ENCODE assay signal across 8 cellular contexts in the genomic region with DNA sequence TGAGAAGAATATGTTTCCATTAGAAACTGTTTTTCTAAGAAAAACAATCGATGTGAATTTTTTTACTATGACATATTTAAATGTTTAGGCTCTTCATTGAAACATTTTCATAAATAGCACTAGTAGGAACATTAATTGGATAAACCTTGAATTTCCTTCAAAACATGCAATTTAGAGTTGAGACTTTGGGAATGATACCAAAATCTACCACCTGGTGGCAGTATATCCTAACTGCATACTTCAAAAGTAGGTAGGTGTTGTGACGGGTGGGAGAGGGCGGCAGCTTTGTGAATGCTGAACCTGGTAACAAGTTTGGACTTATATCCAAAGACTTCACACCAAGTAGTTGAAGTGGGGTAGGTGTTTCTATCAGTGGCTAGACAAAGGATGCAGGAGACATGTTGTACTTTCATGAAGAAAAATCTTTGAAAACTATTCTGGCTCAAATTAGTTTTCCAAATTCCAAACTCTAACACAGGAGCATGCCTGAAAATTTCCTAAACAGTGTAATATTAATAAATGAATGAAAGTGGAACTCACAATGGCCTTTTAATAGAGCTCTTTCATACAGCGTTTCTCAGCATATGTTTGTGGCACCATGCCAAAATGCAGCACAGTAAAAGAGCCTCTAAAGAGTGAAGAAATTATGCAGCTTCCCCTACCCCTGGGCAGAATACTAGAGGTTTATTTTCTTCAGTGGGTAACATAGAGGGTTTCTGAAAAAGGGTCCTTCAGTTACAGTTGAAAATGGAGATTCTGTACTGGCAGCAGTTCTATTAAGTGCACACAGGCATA.
DNase-seq lines count a peak whose midpoint lies in the region; ATAC-seq and TF ChIP-seq lines count a peak whose summit lies in the region.

No MANE protein-coding gene starts in this region.

- H3K9me3 ChIP-seq in Peyer's patch: no peaks in the 10 kb centered on the region

- ATAC-seq in GM21515 (IDR thresholded peaks at IDR 0.05; ENCODE audit: unreplicated experiment): peak; percentile 87

- TF ChIP-seq CTCF in Peyer's patch (IDR thresholded peaks at IDR 0.05) (peak; percentile 42 to 77 (median 57)), brain microvascular endothelial cell (IDR thresholded peaks at IDR 0.05; ENCODE audit: low read depth, low read length, missing control alignments) (peak; percentile 67)

- H3K4me3 ChIP-seq in Peyer's patch: no peak overlapping the region
- H3K4me3 ChIP-seq in brain microvascular endothelial cell (ENCODE audit: low read depth, low read length): no peak overlapping the region

- H3K27me3 ChIP-seq in Peyer's patch: no peaks in the 10 kb centered on the region
- H3K27me3 ChIP-seq in brain microvascular endothelial cell (replicated peaks): no peaks in the 10 kb centered on the region

- no peaks in the 10 kb centered on the region for H3K36me3 ChIP-seq in Peyer's patch
- H3K36me3 ChIP-seq in brain microvascular endothelial cell (replicated peaks): no peaks in the 10 kb centered on the region

- H3K27ac ChIP-seq in Peyer's patch (no peak overlapping the region), brain microvascular endothelial cell (no peak overlapping the region)

- H3K4me1 ChIP-seq in Peyer's patch: no peaks in the 10 kb centered on the region

- TF ChIP-seq POLR2A in Peyer's patch (IDR thresholded peaks at IDR 0.05): no peak

- in situ Hi-C loops in brain microvascular endothelial cell (cut with HindIII; ENCODE audit: low pct_ligation_motif_present, low sequenced_read_pairs): no loop called here

- DNase-seq in NCI-H524 (lab: John Stamatoyannopoulos, UW) (peak; percentile 18 to 68), NCI-H524 treated with DMSO at 0.1 percent for 48 hours (lab: John Stamatoyannopoulos, UW) (no peak), HT1080 (ENCODE audit: low read depth) (peak; percentile 36), Peyer's patch (no peak), brain microvascular endothelial cell (peak; percentile 36), kidney tubule cell (ENCODE audit: low spot score) (peak; percentile 57)
- DNase-seq in stimulated activated CD8-positive, alpha-beta memory T cell treated with anti-CD3 and anti-CD28 coated beads, Interleukin-15, amount 100 ng/mL, for 1 hour (ENCODE audit: low read depth): peak; percentile 7

Comparison
In these comparisons a context has a peak if more than half of its experiments do, and no peak if none do; other contexts are left out.
1. DNase-seq: peak in NCI-H524 (2 of 2), HT1080 (single experiment), brain microvascular endothelial cell (single experiment), kidney tubule cell (single experiment) and stimulated activated CD8-positive, alpha-beta memory T cell treated with anti-CD3 and anti-CD28 coated beads, Interleukin-15, amount 100 ng/mL, for 1 hour (single experiment); none in NCI-H524 treated with DMSO at 0.1 percent for 48 hours (single experiment) and Peyer's patch (0 of 3).